Comparison of ENCODE assay signal across 8 cellular contexts in the genomic region with DNA sequence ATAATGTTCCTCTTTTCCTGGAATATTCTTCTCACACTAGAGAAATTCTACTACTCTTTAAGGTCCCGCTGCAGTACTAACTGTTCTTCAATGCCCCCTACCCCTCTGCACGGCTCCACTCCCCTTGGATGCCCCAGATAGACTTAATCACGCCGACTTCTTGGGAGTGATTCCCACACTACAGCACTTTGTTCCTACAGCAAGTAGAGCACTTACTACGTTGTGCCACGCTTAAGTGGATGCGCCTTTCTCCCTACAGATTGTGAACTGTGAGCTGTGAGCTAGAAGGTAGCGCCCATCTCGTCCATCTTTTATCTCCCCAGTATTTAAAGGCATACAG. TPM values are rescaled to one million over a fixed set of nuclear protein-coding genes. Genes with fewer than 3 reads are reported as not detected.
DNase-seq lines count a peak whose midpoint lies in the region; ATAC-seq and TF ChIP-seq lines count a peak whose summit lies in the region.

No MANE protein-coding gene starts in this region.

- no peaks in the 10 kb centered on the region for H3F3A ChIP-seq in DOHH2 (ENCODE audit: control insufficient read depth, insufficient read depth)
- H3F3A ChIP-seq in PC-9 (ENCODE audit: insufficient read depth, low read depth) = peaks cover 38% of the 10 kb centered on the region

- H3K4me3 Mint-ChIP-seq in endothelial cell (ENCODE audit: unreplicated experiment) = peak overlapping the region; percentile 89

- peak overlapping the region; percentile 84 for H2AFZ ChIP-seq in PC-9
- H2AFZ ChIP-seq in parathyroid adenoma = peak overlapping the region; percentile 88

- no peak for ATAC-seq in GM21619 (IDR thresholded peaks at IDR 0.05; ENCODE audit: unreplicated experiment)
- no peak for ATAC-seq in GM21825 (IDR thresholded peaks at IDR 0.05; ENCODE audit: unreplicated experiment)
- ATAC-seq in HG03442 (IDR thresholded peaks at IDR 0.05; ENCODE audit: unreplicated experiment) = no peak

- H3K79me2 ChIP-seq in DOHH2 (ENCODE audit: control insufficient read depth, low read length) (peaks cover 26% of the 10 kb centered on the region), PC-9 (ENCODE audit: low read depth) (peaks cover 59% of the 10 kb centered on the region), parathyroid adenoma (peaks cover under 1% of the 10 kb centered on the region)

- intact Hi-C loops in PC-9 (cut with micrococcal nuclease; ENCODE audit: unreplicated experiment) = loop anchor here (10.0 kb wide), 1 partner anchor 167 kb away; a partner anchor contains a TSS

- peaks cover 29% of the 10 kb centered on the region for H3K4me1 Mint-ChIP-seq in endothelial cell (ENCODE audit: unreplicated experiment)

- BruUV-seq in PC-9 (replicated peaks; lab: Mats Ljungman, UMichigan) = no TSS peak

- H3K9ac ChIP-seq in parathyroid adenoma = no peak overlapping the region

- H3K9me3 ChIP-seq in DOHH2 (ENCODE audit: control insufficient read depth, insufficient read depth, low read length) (peaks cover 21% of the 10 kb centered on the region), PC-9 (ENCODE audit: insufficient read depth, low read depth) (peaks cover 22% of the 10 kb centered on the region), parathyroid adenoma (ENCODE audit: control insufficient read depth, low read length) (no peaks in the 10 kb centered on the region)

- peak overlapping the region; percentile 82 for H3K4me2 ChIP-seq in DOHH2 (ENCODE audit: low read length)
- peak overlapping the region; percentile 97 for H3K4me2 ChIP-seq in PC-9
- H3K4me2 ChIP-seq in parathyroid adenoma (ENCODE audit: low read length) = peak overlapping the region; percentile 99

- no peak for DNase-seq in PC-9
- no peak for DNase-seq in endothelial cell (ENCODE audit: low spot score)
- no peak for DNase-seq in glomerular visceral epithelial cell (ENCODE audit: extremely low spot score)

- no peaks in the 10 kb centered on the region for H3K27me3 ChIP-seq in DOHH2 (ENCODE audit: control insufficient read depth, low read length)
- H3K27me3 ChIP-seq in PC-9 (ENCODE audit: insufficient read depth, low read depth) = no peaks in the 10 kb centered on the region
- H3K27me3 ChIP-seq in parathyroid adenoma (ENCODE audit: control insufficient read depth, insufficient read depth, low read length) = no peaks in the 10 kb centered on the region

- peak overlapping the region; percentile 31; the same call in 1 of the 2 replicates for H3K27ac ChIP-seq in DOHH2 (ENCODE audit: low read depth, low read length)
- peak overlapping the region; percentile 48; the same call in 1 of the 2 replicates for H3K27ac ChIP-seq in PC-9
- peak overlapping the region; percentile 95 for H3K27ac ChIP-seq in parathyroid adenoma

- POLR2A ChIA-PET in PC-9 (lab: Charles Lee; ENCODE audit: unreplicated experiment) = interaction anchor here (0.5 to 1.4 kb wide), 2 partner anchors 23 to 25 kb away, joined by 3 to 22 read pairs; a partner anchor contains a TSS

- peaks cover 27% of the 10 kb centered on the region for H3K9me3 Mint-ChIP-seq in endothelial cell (ENCODE audit: unreplicated experiment)

- H3K36me3 ChIP-seq in DOHH2 (ENCODE audit: control insufficient read depth, low read length) = peaks cover 33% of the 10 kb centered on the region
- peaks cover 34% of the 10 kb centered on the region for H3K36me3 ChIP-seq in PC-9 (ENCODE audit: low read depth)
- peaks cover 7% of the 10 kb centered on the region for H3K36me3 ChIP-seq in parathyroid adenoma (ENCODE audit: control insufficient read depth, insufficient read depth, low read length)

- H4K20me1 ChIP-seq in DOHH2 (ENCODE audit: control insufficient read depth, insufficient read depth, low read depth, low read length) (no peaks in the 10 kb centered on the region), PC-9 (ENCODE audit: insufficient read depth) (no peaks in the 10 kb centered on the region)

- H3K36me3 Mint-ChIP-seq in endothelial cell (ENCODE audit: low read depth, unreplicated experiment) = peaks cover 48% of the 10 kb centered on the region

- TF ChIP-seq CTCF in DOHH2 (IDR thresholded peaks at IDR 0.05; ENCODE audit: low read depth, low read length, poor library complexity, severe bottlenecking) (no peak), PC-9 (conservative IDR thresholded peaks at IDR 0.05) (no peak), endothelial cell (IDR thresholded peaks at IDR 0.05; ENCODE audit: unreplicated experiment) (no peak), parathyroid adenoma (IDR thresholded peaks at IDR 0.05) (no peak)

- peaks cover 20% of the 10 kb centered on the region for H3K27me3 Mint-ChIP-seq in endothelial cell (ENCODE audit: unreplicated experiment)

- H3K4me1 ChIP-seq in DOHH2 (ENCODE audit: control insufficient read depth, low read length) = peaks cover 32% of the 10 kb centered on the region
- H3K4me1 ChIP-seq in PC-9 (replicated peaks; ENCODE audit: insufficient read depth) = peaks cover 37% of the 10 kb centered on the region
- H3K4me1 ChIP-seq in parathyroid adenoma = peaks cover 7% of the 10 kb centered on the region

- H3K4me3 ChIP-seq in DOHH2 (ENCODE audit: low read length) = peak overlapping the region; percentile 85
- peak overlapping the region; percentile 96 for H3K4me3 ChIP-seq in PC-9
- peak overlapping the region; percentile 99 for H3K4me3 ChIP-seq in parathyroid adenoma (ENCODE audit: low read depth, low read length)

- CTCF ChIA-PET in PC-9 (lab: Charles Lee) = interaction anchor here (1.4 kb wide), 1 partner anchor 36 kb away, joined by 4 read pairs; no protein-coding TSS in a partner anchor

- H3K9me2 ChIP-seq in DOHH2 (replicated peaks; ENCODE audit: control insufficient read depth, low read length) (no peaks in the 10 kb centered on the region), PC-9 (ENCODE audit: insufficient read depth) (no peaks in the 10 kb centered on the region)

- peak overlapping the region; percentile 48 for H3K27ac Mint-ChIP-seq in endothelial cell (ENCODE audit: unreplicated experiment)

RNA-seq across cellular contexts. Expression of a gene that starts 2.2 kb away (rescaled TPM):
- total RNA-seq in PC-9 (2021) = 12.2 and 14.0 TPM in 2 replicates
- total RNA-seq in endothelial cell (ENCODE audit: unreplicated experiment) = 26.0 TPM

RNA-seq across cellular contexts. Expression of a gene that starts 23.3 kb away (rescaled TPM):
- total RNA-seq in PC-9 (2021) (149 and 198 TPM in 2 replicates), endothelial cell (ENCODE audit: unreplicated experiment) (146 TPM)

RNA-seq across cellular contexts. Expression of a gene that starts 57.1 kb away (rescaled TPM):
- total RNA-seq in PC-9 (2021) (2.7 and 3.5 TPM in 2 replicates), endothelial cell (ENCODE audit: unreplicated experiment) (9.7 TPM)

Comparison
In these comparisons a context has a peak if more than half of its experiments do, and no peak if none do; other contexts are left out.
1. H3K27ac ChIP-seq: peak in every context shown above with its lines; median percentile 95 in parathyroid adenoma; 48 in PC-9; 31 in DOHH2.